In the genomic region with DNA sequence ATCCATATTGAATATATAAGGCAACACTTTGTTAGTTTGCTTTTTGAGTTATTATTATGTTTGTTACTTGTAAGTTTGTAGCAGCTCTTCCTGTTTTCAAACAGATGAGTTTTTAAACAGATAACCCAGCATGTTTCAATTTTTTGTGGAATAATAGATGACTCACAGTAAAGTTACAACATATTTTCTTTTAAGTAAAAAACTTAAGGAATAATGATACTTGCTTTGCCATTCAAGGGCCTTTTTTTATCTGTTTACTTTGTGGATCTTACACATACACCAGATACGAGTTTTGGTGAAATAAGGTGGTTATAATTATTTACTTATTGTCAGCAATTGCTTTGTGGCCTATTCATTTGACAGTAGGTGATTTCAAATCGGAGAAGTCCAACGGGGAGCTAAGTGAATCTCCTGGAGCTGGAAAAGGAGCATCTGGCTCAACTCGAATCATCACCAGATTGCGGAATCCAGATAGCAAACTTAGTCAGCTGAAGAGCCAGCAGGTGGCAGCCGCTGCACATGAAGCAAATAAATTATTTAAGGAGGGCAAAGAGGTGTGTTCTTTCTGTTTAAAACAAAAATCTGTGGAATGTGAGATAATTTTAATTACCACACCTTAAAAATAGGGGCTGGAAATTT, we compare ENCODE assay signal across 7 cellular contexts.
A peak's percentile ranks its signal among the peaks of the same experiment; 100 is the strongest.
DNase-seq lines count a peak whose midpoint lies in the region; ATAC-seq and TF ChIP-seq lines count a peak whose summit lies in the region.

No MANE protein-coding gene starts in this region.

- peaks cover 22% of the 10 kb centered on the region for H3K36me3 Mint-ChIP-seq in progenitor cell of endocrine pancreas (ENCODE audit: insufficient read depth)

- peaks cover 15% of the 10 kb centered on the region for H3K4me1 Mint-ChIP-seq in progenitor cell of endocrine pancreas (ENCODE audit: low read depth)

- H3K9me3 Mint-ChIP-seq in progenitor cell of endocrine pancreas (ENCODE audit: low read depth), result no peaks in the 10 kb centered on the region

- H3K4me3 Mint-ChIP-seq in progenitor cell of endocrine pancreas (ENCODE audit: low read depth), result no peak overlapping the region

- ATAC-seq in GM21619 (IDR thresholded peaks at IDR 0.05; ENCODE audit: unreplicated experiment) (no peak), HG02840 (IDR thresholded peaks at IDR 0.05; ENCODE audit: low FRiP score, unreplicated experiment) (no peak)

- H3K4me3 ChIP-seq in epithelial cell of proximal tubule (ENCODE audit: low read depth, low read length), result no peak overlapping the region

- no peaks in the 10 kb centered on the region for H3K27me3 Mint-ChIP-seq in progenitor cell of endocrine pancreas

- H3K27ac Mint-ChIP-seq in progenitor cell of endocrine pancreas, result peak overlapping the region; percentile 91

- TF ChIP-seq CTCF in GM20000 (IDR thresholded peaks at IDR 0.05; ENCODE audit: extremely low read depth, missing control alignments) (peak; percentile 5), epithelial cell of proximal tubule (conservative IDR thresholded peaks at IDR 0.05; ENCODE audit: low read depth, low read length) (peak; percentile 47), progenitor cell of endocrine pancreas (IDR thresholded peaks at IDR 0.05; ENCODE audit: unreplicated experiment) (peak; percentile 35)

- DNase-seq in GM20000 (ENCODE audit: low spot score) (no peak), NCI-H510A treated with DMSO at 0.1 percent for 48 hours (lab: John Stamatoyannopoulos, UW) (peak; percentile 63), epithelial cell of proximal tubule (ENCODE audit: low read depth) (peak; percentile 6), progenitor cell of endocrine pancreas (ENCODE audit: low spot score, unreplicated experiment) (no peak), DMS114 treated with DMSO at 0.1 percent for 48 hours (lab: John Stamatoyannopoulos, UW; ENCODE audit: unreplicated experiment) (no peak)

Comparison
In these comparisons a context has a peak if more than half of its experiments do, and no peak if none do; other contexts are left out.
1. DNase-seq: peak in NCI-H510A treated with DMSO at 0.1 percent for 48 hours (single experiment) and epithelial cell of proximal tubule (single experiment); none in GM20000 (single experiment), progenitor cell of endocrine pancreas (single experiment) and DMS114 treated with DMSO at 0.1 percent for 48 hours (single experiment).
2. Peak in every context shown above with its lines, with median percentiles within 50 percentile points of each other: CTCF ChIP-seq.